Comparison of ENCODE assay signal across 8 cellular contexts in the genomic region with DNA sequence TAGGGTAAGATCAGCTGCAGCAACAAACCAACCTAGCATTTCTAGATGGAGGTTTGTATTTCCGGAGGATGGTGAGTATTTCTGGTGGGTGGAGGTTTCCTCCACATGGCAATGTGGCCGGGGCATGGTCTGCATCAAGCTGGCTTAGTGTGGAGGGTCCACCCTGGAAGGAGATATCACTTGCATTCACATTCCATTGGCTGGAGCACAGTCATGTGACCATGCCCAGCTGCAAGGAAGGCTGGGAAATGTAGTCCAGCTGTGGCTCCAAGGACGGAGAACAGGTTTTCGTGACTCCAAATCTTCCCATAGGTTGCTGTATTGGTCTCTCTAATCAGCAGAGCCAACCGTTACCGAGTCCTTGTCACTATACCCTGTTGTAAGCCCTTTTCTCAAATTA.
DNase-seq lines count a peak whose midpoint lies in the region; ATAC-seq and TF ChIP-seq lines count a peak whose summit lies in the region.

No MANE protein-coding gene starts in this region.

- H3K4me3 Mint-ChIP-seq in activated T-helper 2 cell treated with anti-CD3 and anti-CD28 coated beads, Interferon-gamma antibody, Interleukin-2, Interleukin-4, amounts not matched to agents 10 μg/mL and 5 μg/mL and 100 μg/mL, durations not matched to agents 14 hours and 24 hours and 36 hours (ENCODE audit: low read depth) = peak overlapping the region; percentile 2

- H3K36me3 ChIP-seq in left ventricle myocardium inferior = no peaks in the 10 kb centered on the region
- no peaks in the 10 kb centered on the region; the same call in 1 of the 2 replicates for H3K36me3 ChIP-seq in OCI-LY1 (ENCODE audit: insufficient read depth, low read length)

- H3K27me3 ChIP-seq in left ventricle myocardium inferior (ENCODE audit: low read depth) (no peaks in the 10 kb centered on the region), OCI-LY1 (ENCODE audit: insufficient read depth, low read length) (peaks cover 2% of the 10 kb centered on the region)

- ATAC-seq in left ventricle myocardium superior = no peak
- no peak for ATAC-seq in GM18858 (IDR thresholded peaks at IDR 0.05; ENCODE audit: unreplicated experiment)

- H3K9me2 ChIP-seq in OCI-LY1 (ENCODE audit: low read depth, low read length) = no peaks in the 10 kb centered on the region

- peak overlapping the region; percentile 47 for H3K9ac ChIP-seq in OCI-LY1 (ENCODE audit: low read length)

- H3K4me3 ChIP-seq in left ventricle myocardium inferior = no peak overlapping the region
- H3K4me3 ChIP-seq in OCI-LY1 (ENCODE audit: low read depth, low read length, poor library complexity, severe bottlenecking) = peak overlapping the region; percentile 43

- H3K4me2 ChIP-seq in OCI-LY1 (ENCODE audit: low read length) = peak overlapping the region; percentile 58

- no peaks in the 10 kb centered on the region for H3K79me2 ChIP-seq in OCI-LY1 (ENCODE audit: insufficient read depth, low read length)

- intact Hi-C loops in left ventricle myocardium inferior (cut with micrococcal nuclease) = no loop called here
- intact Hi-C loops in left ventricle myocardium superior (cut with micrococcal nuclease) = no loop called here
- intact Hi-C loops in activated T-helper 2 cell treated with anti-CD3 and anti-CD28 coated beads, Interferon-gamma antibody, Interleukin-2, Interleukin-4, amounts not matched to agents 10 μg/mL and 5 μg/mL and 100 μg/mL, durations not matched to agents 14 hours and 24 hours and 36 hours (cut with micrococcal nuclease) = loop anchor here (1.0 to 5.0 kb wide), 5 partner anchors 37 to 222 kb away; partner anchors contain the start of genes DRC3, PEMT and TOM1L2

- H3K36me3 Mint-ChIP-seq in activated T-helper 2 cell treated with anti-CD3 and anti-CD28 coated beads, Interferon-gamma antibody, Interleukin-2, Interleukin-4, amounts not matched to agents 10 μg/mL and 5 μg/mL and 100 μg/mL, durations not matched to agents 14 hours and 24 hours and 36 hours (ENCODE audit: low read depth) = no peaks in the 10 kb centered on the region

- peak overlapping the region; percentile 58 for H3K27ac Mint-ChIP-seq in activated T-helper 2 cell treated with anti-CD3 and anti-CD28 coated beads, Interferon-gamma antibody, Interleukin-2, Interleukin-4, amounts not matched to agents 10 μg/mL and 5 μg/mL and 100 μg/mL, durations not matched to agents 14 hours and 24 hours and 36 hours

- no peaks in the 10 kb centered on the region for H3F3A ChIP-seq in OCI-LY1 (ENCODE audit: insufficient read depth, low read length)

- no peaks in the 10 kb centered on the region for H3K9me3 Mint-ChIP-seq in activated T-helper 2 cell treated with anti-CD3 and anti-CD28 coated beads, Interferon-gamma antibody, Interleukin-2, Interleukin-4, amounts not matched to agents 10 μg/mL and 5 μg/mL and 100 μg/mL, durations not matched to agents 14 hours and 24 hours and 36 hours

- H3K4me1 Mint-ChIP-seq in activated T-helper 2 cell treated with anti-CD3 and anti-CD28 coated beads, Interferon-gamma antibody, Interleukin-2, Interleukin-4, amounts not matched to agents 10 μg/mL and 5 μg/mL and 100 μg/mL, durations not matched to agents 14 hours and 24 hours and 36 hours (ENCODE audit: low read depth) = peaks cover 35% of the 10 kb centered on the region

- H3K27me3 Mint-ChIP-seq in activated T-helper 2 cell treated with anti-CD3 and anti-CD28 coated beads, Interferon-gamma antibody, Interleukin-2, Interleukin-4, amounts not matched to agents 10 μg/mL and 5 μg/mL and 100 μg/mL, durations not matched to agents 14 hours and 24 hours and 36 hours (ENCODE audit: low read depth) = no peaks in the 10 kb centered on the region

- H4K20me1 ChIP-seq in OCI-LY1 (ENCODE audit: insufficient read depth, low read length) = no peaks in the 10 kb centered on the region

- peak overlapping the region; percentile 89 for H3K27ac ChIP-seq in left ventricle myocardium inferior (replicated peaks)
- H3K27ac ChIP-seq in OCI-LY1 (ENCODE audit: low read depth, low read length, poor library complexity, severe bottlenecking) = peak overlapping the region; percentile 96

- TF ChIP-seq CTCF in left ventricle myocardium inferior (IDR thresholded peaks at IDR 0.05; ENCODE audit: borderline replicate concordance) (no peak), OCI-LY1 (IDR thresholded peaks at IDR 0.05; ENCODE audit: low read length) (no peak)

- peaks cover 83% of the 10 kb centered on the region for H3K4me1 ChIP-seq in left ventricle myocardium inferior
- H3K4me1 ChIP-seq in OCI-LY1 (ENCODE audit: insufficient read depth, low read length, severe bottlenecking) = peaks cover 60% of the 10 kb centered on the region

- no peak overlapping the region; the same call in 1 of the 2 replicates for H2AFZ ChIP-seq in OCI-LY1 (ENCODE audit: low read length)

- DNase-seq in left ventricle myocardium inferior (no peak), left ventricle myocardium superior (no peak), globus pallidus (ENCODE audit: low spot score) (peak; percentile 85), kidney glomerular epithelial cell (lab: John Stamatoyannopoulos, UW) (no peak)
- DNase-seq in activated T-helper 2 cell treated with anti-CD3 and anti-CD28 coated beads, Interferon-gamma antibody, Interleukin-2, Interleukin-4, amounts not matched to agents 10 μg/mL and 5 μg/mL and 100 μg/mL, durations not matched to agents 14 hours and 24 hours and 36 hours (ENCODE audit: low spot score) = peak; percentile 46
- peak; percentile 51 for DNase-seq in stimulated activated CD4-positive, alpha-beta T cell treated with anti-CD3 and anti-CD28 coated beads, Interleukin-2, amount 100 ng/mL, for 24 hours

- no peaks in the 10 kb centered on the region for H3K9me3 ChIP-seq in left ventricle myocardium inferior (replicated peaks)
- no peaks in the 10 kb centered on the region for H3K9me3 ChIP-seq in OCI-LY1 (ENCODE audit: low read length)

Comparison
In these comparisons a context has a peak if more than half of its experiments do, and no peak if none do; other contexts are left out.
1. DNase-seq: peak in activated T-helper 2 cell treated with anti-CD3 and anti-CD28 coated beads, Interferon-gamma antibody, Interleukin-2, Interleukin-4, amounts not matched to agents 10 μg/mL and 5 μg/mL and 100 μg/mL, durations not matched to agents 14 hours and 24 hours and 36 hours (single experiment), globus pallidus (single experiment) and stimulated activated CD4-positive, alpha-beta T cell treated with anti-CD3 and anti-CD28 coated beads, Interleukin-2, amount 100 ng/mL, for 24 hours (2 of 2); none in left ventricle myocardium inferior (single experiment), left ventricle myocardium superior (single experiment) and kidney glomerular epithelial cell (single experiment).